ENCODE assay signal across 22 cellular contexts in the genomic region with DNA sequence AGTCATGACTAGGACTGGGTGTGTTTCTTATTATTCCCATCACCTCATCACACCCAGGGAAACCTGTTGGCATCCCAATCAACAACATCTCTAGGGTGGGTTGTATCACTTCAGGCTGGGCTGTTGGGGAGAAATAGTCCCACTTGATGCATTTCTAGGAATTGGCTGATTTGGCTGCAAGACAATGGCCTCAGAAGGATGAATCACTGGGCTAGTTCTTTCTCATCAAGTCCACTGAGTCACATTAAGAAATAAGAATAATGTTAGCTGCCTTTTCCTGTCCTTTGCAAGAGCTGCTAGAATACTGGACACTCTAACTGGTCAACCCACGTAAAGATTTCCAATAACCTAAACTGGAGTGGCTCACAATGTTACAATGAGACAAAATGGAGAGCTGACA.
DNase-seq lines count a peak whose midpoint lies in the region; ATAC-seq, FAIRE-seq and TF ChIP-seq lines count a peak whose summit lies in the region.
"Had no signal": no experiment of that assay in that cellular context is flagged by ENCODE, and none has a peak within 500 bp of the region (broad histone marks: within the 10 kb centered on the region; RNA-seq: fewer than 3 reads in every experiment).

No MANE protein-coding gene starts in this region.

- H3K4me3 Mint-ChIP-seq in astrocyte (ENCODE audit: unreplicated experiment), result no peak overlapping the region
- H3K4me3 Mint-ChIP-seq in CD4-positive, alpha-beta memory T cell, result no peak overlapping the region
- H3K4me3 Mint-ChIP-seq: IgD-negative memory B cell had no signal

- H3F3A ChIP-seq in GM23248 (ENCODE audit: insufficient read depth), result no peaks in the 10 kb centered on the region

- FAIRE-seq in astrocyte (lab: Jason Lieb, UNC), result peak; percentile 60
- FAIRE-seq: A549, GM12878, RCC 7860 had no signal

- no peaks in the 10 kb centered on the region for H3K36me3 ChIP-seq in GM23248 (ENCODE audit: low read depth)
- H3K36me3 ChIP-seq in astrocyte (ENCODE audit: insufficient read depth, low read length), result no peaks in the 10 kb centered on the region
- H3K36me3 ChIP-seq in CD4-positive, alpha-beta memory T cell (ENCODE audit: insufficient read depth, low read length), result no peaks in the 10 kb centered on the region
- H3K36me3 ChIP-seq: BE2C, SJSA1 had no signal

- no peaks in the 10 kb centered on the region for H3K27me3 ChIP-seq in GM23248 (replicated peaks; ENCODE audit: insufficient read depth)
- H3K27me3 ChIP-seq in astrocyte (ENCODE audit: insufficient read depth, low read length), result no peaks in the 10 kb centered on the region
- H3K27me3 ChIP-seq in CD4-positive, alpha-beta memory T cell (ENCODE audit: insufficient read depth, low read length), result no peaks in the 10 kb centered on the region
- H3K27me3 ChIP-seq: BE2C, SJSA1 had no signal

- H3K36me3 Mint-ChIP-seq in astrocyte (ENCODE audit: low read depth, unreplicated experiment), result no peaks in the 10 kb centered on the region
- no peaks in the 10 kb centered on the region for H3K36me3 Mint-ChIP-seq in CD4-positive, alpha-beta memory T cell
- H3K36me3 Mint-ChIP-seq: IgD-negative memory B cell had no signal

- H3K4me3 ChIP-seq in GM23248 (no peak overlapping the region), astrocyte (ENCODE audit: insufficient read depth, low read depth, low read length) (no peak overlapping the region), fibroblast of the aortic adventitia (ENCODE audit: low read depth, low read length) (no peak overlapping the region)
- no peak overlapping the region for H3K4me3 ChIP-seq in CD4-positive, alpha-beta memory T cell (ENCODE audit: low read length in 2 of 2)
- H3K4me3 ChIP-seq: A549, GM12878, SJSA1 had no signal

- no peak for TF ChIP-seq CTCF in astrocyte (IDR thresholded peaks at IDR 0.05; ENCODE audit: insufficient read depth, low read depth, low read length)
- no peak for TF ChIP-seq CTCF in fibroblast of the aortic adventitia (IDR thresholded peaks at IDR 0.05; ENCODE audit: insufficient read depth, low read length)

- H3K9me3 ChIP-seq in GM23248 (ENCODE audit: low read depth), result no peaks in the 10 kb centered on the region
- no peaks in the 10 kb centered on the region for H3K9me3 ChIP-seq in astrocyte (ENCODE audit: insufficient read depth, low read depth, low read length)
- no peaks in the 10 kb centered on the region for H3K9me3 ChIP-seq in CD4-positive, alpha-beta memory T cell (ENCODE audit: control insufficient read depth in 1 of 2, low read length in 2 of 2)
- H3K9me3 ChIP-seq: A549, BE2C, SJSA1 had no signal

- H4K20me1 ChIP-seq in GM23248 (ENCODE audit: insufficient read depth), result no peaks in the 10 kb centered on the region
- H4K20me1 ChIP-seq in astrocyte (ENCODE audit: insufficient read depth, low read length), result no peaks in the 10 kb centered on the region

- in situ Hi-C loops in GM23248 (cut with MboI), result loop anchor here (25.0 kb wide), 1 partner anchor 229 kb away; no protein-coding TSS in a partner anchor

- H3K79me2 ChIP-seq in GM23248 (ENCODE audit: insufficient read depth) (no peaks in the 10 kb centered on the region), astrocyte (ENCODE audit: insufficient read depth, low read length) (no peaks in the 10 kb centered on the region)

- H3K4me1 Mint-ChIP-seq in astrocyte (ENCODE audit: low read depth, unreplicated experiment), result no peaks in the 10 kb centered on the region
- H3K4me1 Mint-ChIP-seq in CD4-positive, alpha-beta memory T cell, result no peaks in the 10 kb centered on the region
- H3K4me1 Mint-ChIP-seq: IgD-negative memory B cell had no signal

- H3K9me3 Mint-ChIP-seq in astrocyte (ENCODE audit: unreplicated experiment), result peaks cover 1% of the 10 kb centered on the region
- no peaks in the 10 kb centered on the region for H3K9me3 Mint-ChIP-seq in CD4-positive, alpha-beta memory T cell
- H3K9me3 Mint-ChIP-seq: IgD-negative memory B cell had no signal

- H3K4me1 ChIP-seq in GM23248 (ENCODE audit: insufficient read depth) (no peaks in the 10 kb centered on the region), astrocyte (ENCODE audit: insufficient read depth, low read length) (no peaks in the 10 kb centered on the region)
- no peaks in the 10 kb centered on the region for H3K4me1 ChIP-seq in CD4-positive, alpha-beta memory T cell (ENCODE audit: insufficient read depth, low read length)
- H3K4me1 ChIP-seq: A549, BE2C, SJSA1 had no signal

- WGBS in GM23248 (ENCODE audit: low coverage in 1 of 2, low lambda C conversion rate in 2 of 2, missing lambda C conversion rate in 2 of 2), 2 experiments, result 67 to 86% methylated on average over 1 of the region's 1 CpG

- no peak overlapping the region for H2AFZ ChIP-seq in GM23248
- no peak overlapping the region for H2AFZ ChIP-seq in astrocyte (ENCODE audit: low read depth, low read length)

- no peak for ATAC-seq in HG03039 (IDR thresholded peaks at IDR 0.05; ENCODE audit: unreplicated experiment)
- ATAC-seq: A549, GM12878, HCT116, Right ventricle myocardium inferior had no signal

- DNase-seq in EH (ENCODE audit: low read depth), result peak; percentile 13
- peak; percentile 48 for DNase-seq in GM23248
- peak; percentile 19 for DNase-seq in astrocyte (ENCODE audit: low read depth)
- DNase-seq in fibroblast of the aortic adventitia (ENCODE audit: low read depth), result peak; percentile 9
- DNase-seq in NCI-H1694 (lab: John Stamatoyannopoulos, UW), result no peak
- no peak for DNase-seq in dermis blood vessel endothelial cell
- no peak for DNase-seq in CD4-positive, alpha-beta memory T cell
- DNase-seq: BE2C, GOT3, MV-4-11, NCI-H1105 treated with DMSO at 0.1 percent for 48 hours, NCI-H2081 treated with DMSO at 0.1 percent for 48 hours, NCI-H2171 treated with DMSO at 0.1 percent for 48 hours, NCI-H524 treated with DMSO at 0.1 percent for 48 hours had no signal

- H3K27ac ChIP-seq in GM23248 (no peak overlapping the region), astrocyte (ENCODE audit: low read depth, low read length) (no peak overlapping the region)
- no peak overlapping the region for H3K27ac ChIP-seq in CD4-positive, alpha-beta memory T cell (ENCODE audit: low read depth, low read length)
- H3K27ac ChIP-seq: A549, SJSA1 had no signal

- H3K27ac Mint-ChIP-seq in astrocyte (ENCODE audit: unreplicated experiment), result no peak overlapping the region
- H3K27ac Mint-ChIP-seq in CD4-positive, alpha-beta memory T cell, result no peak overlapping the region
- H3K27ac Mint-ChIP-seq: IgD-negative memory B cell had no signal

- H3K27me3 Mint-ChIP-seq in astrocyte (ENCODE audit: low read depth, unreplicated experiment), result no peaks in the 10 kb centered on the region
- no peaks in the 10 kb centered on the region for H3K27me3 Mint-ChIP-seq in CD4-positive, alpha-beta memory T cell
- H3K27me3 Mint-ChIP-seq: IgD-negative memory B cell had no signal

- intact Hi-C loops in CD4-positive, alpha-beta memory T cell (cut with micrococcal nuclease), result no loop called here

- CTCF ChIA-PET in CD4-positive, alpha-beta memory T cell (lab: Charles Lee; ENCODE audit: partially characterized antibody), result no interaction called here

- H3K9ac ChIP-seq in GM23248, result no peak overlapping the region
- no peak overlapping the region for H3K9ac ChIP-seq in astrocyte (ENCODE audit: low read length)

- H3K9me2 ChIP-seq in GM23248 (ENCODE audit: insufficient read depth), result no peaks in the 10 kb centered on the region

- POLR2A ChIA-PET in CD4-positive, alpha-beta memory T cell (lab: Charles Lee; ENCODE audit: partially characterized antibody), result no interaction called here

- H3K4me2 ChIP-seq in GM23248 (ENCODE audit: unreplicated experiment) (no peak overlapping the region), astrocyte (ENCODE audit: low read length) (no peak overlapping the region)
- H3K4me2 ChIP-seq: A549 had no signal

Comparison
In these comparisons a context has a peak if more than half of its experiments do, and no peak if none do; other contexts are left out.
1. DNase-seq: peak in EH (single experiment), GM23248 (single experiment), astrocyte (single experiment) and fibroblast of the aortic adventitia (single experiment); none in NCI-H1694 (single experiment), dermis blood vessel endothelial cell (single experiment) and CD4-positive, alpha-beta memory T cell (0 of 5).